Comparison of ENCODE assay signal across 10 cellular contexts in genomic region chr5:159581502-159582249, GRCh38.
DNase-seq lines count a peak whose midpoint lies in the region; ATAC-seq and TF ChIP-seq lines count a peak whose summit lies in the region.
"Had no signal": no experiment of that assay in that cellular context is flagged by ENCODE, and none has a peak within 500 bp of the region (broad histone marks: within the 10 kb centered on the region; RNA-seq: fewer than 3 reads in every experiment).

No MANE protein-coding gene starts in this region.

- no peak overlapping the region for H3K4me3 Mint-ChIP-seq in chondrocyte (ENCODE audit: unreplicated experiment)
- H3K4me3 Mint-ChIP-seq: activated CD4-positive, alpha-beta T cell treated with anti-CD3 and anti-CD28 coated beads, Interleukin-2, amount 10 ng/mL, durations not matched to agents 24 days and 14 days; effector memory CD8-positive, alpha-beta T cell had no signal

- no peak for ATAC-seq in HG03196 (IDR thresholded peaks at IDR 0.05; ENCODE audit: unreplicated experiment)
- ATAC-seq in HG02938 (IDR thresholded peaks at IDR 0.05; ENCODE audit: unreplicated experiment) = no peak
- ATAC-seq: effector memory CD8-positive, alpha-beta T cell had no signal

- peaks cover 3% of the 10 kb centered on the region for H3K4me1 Mint-ChIP-seq in chondrocyte (ENCODE audit: low read depth)
- H3K4me1 Mint-ChIP-seq: activated CD4-positive, alpha-beta T cell treated with anti-CD3 and anti-CD28 coated beads, Interleukin-2, amount 10 ng/mL, durations not matched to agents 24 days and 14 days had no signal

- H3K27ac Mint-ChIP-seq in chondrocyte (ENCODE audit: unreplicated experiment) = no peak overlapping the region
- H3K27ac Mint-ChIP-seq: activated CD4-positive, alpha-beta T cell treated with anti-CD3 and anti-CD28 coated beads, Interleukin-2, amount 10 ng/mL, durations not matched to agents 24 days and 14 days; effector memory CD8-positive, alpha-beta T cell had no signal

- no peaks in the 10 kb centered on the region for H3K36me3 Mint-ChIP-seq in chondrocyte (ENCODE audit: low read depth)

- TF ChIP-seq CTCF in chondrocyte (IDR thresholded peaks at IDR 0.05) = peak; percentile 22

- DNase-seq in NCI-H2171 treated with DMSO at 0.1 percent for 48 hours (lab: John Stamatoyannopoulos, UW) (peak; percentile 43), NCI-H2171 (lab: John Stamatoyannopoulos, UW) (no peak), NCI-H1694 treated with DMSO at 0.1 percent for 48 hours (lab: John Stamatoyannopoulos, UW) (peak; percentile 68), chondrocyte (ENCODE audit: low spot score) (no peak), renal cortical epithelial cell (ENCODE audit: low read depth) (peak; percentile 100), NCI-H526 treated with DMSO at 0.1 percent for 48 hours (lab: John Stamatoyannopoulos, UW) (no peak)
- DNase-seq: activated CD4-positive, alpha-beta T cell treated with anti-CD3 and anti-CD28 coated beads, Interleukin-2, amount 10 ng/mL, durations not matched to agents 24 days and 14 days; effector memory CD8-positive, alpha-beta T cell had no signal

- H3K9me3 Mint-ChIP-seq in chondrocyte (ENCODE audit: low read depth) = peaks cover 4% of the 10 kb centered on the region

- H3K27me3 Mint-ChIP-seq in chondrocyte (ENCODE audit: low read depth) = peaks cover 14% of the 10 kb centered on the region

Comparison
In these comparisons a context has a peak if more than half of its experiments do, and no peak if none do; other contexts are left out.
1. DNase-seq: peak in NCI-H2171 treated with DMSO at 0.1 percent for 48 hours (single experiment), NCI-H1694 treated with DMSO at 0.1 percent for 48 hours (single experiment) and renal cortical epithelial cell (single experiment); none in NCI-H2171 (single experiment), chondrocyte (single experiment) and NCI-H526 treated with DMSO at 0.1 percent for 48 hours (single experiment).